ENCODE assay signal across 1 cellular context in the genomic region with DNA sequence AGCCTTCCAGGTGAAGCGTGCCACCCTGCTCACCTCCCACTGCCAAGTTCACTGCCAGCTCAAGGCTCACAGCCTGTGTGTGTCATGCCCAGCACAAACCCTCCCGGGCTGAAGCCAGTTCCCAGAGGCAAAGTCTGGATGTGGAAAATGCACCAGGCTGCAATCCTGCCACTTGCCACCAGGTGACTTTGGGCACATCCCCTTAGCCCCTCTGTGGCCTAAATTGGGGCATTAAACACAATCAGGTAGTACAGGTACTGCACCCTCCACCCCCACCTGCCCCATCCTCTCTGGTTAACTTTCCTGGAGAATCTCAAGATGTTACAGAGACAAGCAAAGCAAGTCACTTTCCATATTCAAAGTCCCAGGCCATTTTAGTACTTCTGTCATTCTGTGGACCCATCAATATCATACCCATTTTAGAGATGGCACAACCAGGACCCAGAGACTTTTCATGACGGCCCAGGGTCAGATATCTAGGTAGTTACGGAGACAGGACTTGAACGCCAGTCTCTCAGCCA.
TF ChIP-seq lines count a peak whose summit lies in the region.

No MANE protein-coding gene starts in this region.

TF ChIP-seq in HepG2, 621 proteins besides CTCF, POLR2A, EP300 and RAD21 (continued from another document):
- TF ChIP-seq ATRX (CRISPR knock-in tag; IDR thresholded peaks at IDR 0.05; ENCODE audit: borderline replicate concordance), result no peak
- no peak for TF ChIP-seq GABPB1 (CRISPR knock-in tag; IDR thresholded peaks at IDR 0.05)
- TF ChIP-seq ZNF350 (CRISPR knock-in tag; IDR thresholded peaks at IDR 0.05; ENCODE audit: borderline replicate concordance, low read depth), result no peak
- no peak for TF ChIP-seq TCF12 (IDR thresholded peaks at IDR 0.05)
- no peak for TF ChIP-seq TCF12 (CRISPR knock-in tag; IDR thresholded peaks at IDR 0.05)
- TF ChIP-seq, protein P1, sequence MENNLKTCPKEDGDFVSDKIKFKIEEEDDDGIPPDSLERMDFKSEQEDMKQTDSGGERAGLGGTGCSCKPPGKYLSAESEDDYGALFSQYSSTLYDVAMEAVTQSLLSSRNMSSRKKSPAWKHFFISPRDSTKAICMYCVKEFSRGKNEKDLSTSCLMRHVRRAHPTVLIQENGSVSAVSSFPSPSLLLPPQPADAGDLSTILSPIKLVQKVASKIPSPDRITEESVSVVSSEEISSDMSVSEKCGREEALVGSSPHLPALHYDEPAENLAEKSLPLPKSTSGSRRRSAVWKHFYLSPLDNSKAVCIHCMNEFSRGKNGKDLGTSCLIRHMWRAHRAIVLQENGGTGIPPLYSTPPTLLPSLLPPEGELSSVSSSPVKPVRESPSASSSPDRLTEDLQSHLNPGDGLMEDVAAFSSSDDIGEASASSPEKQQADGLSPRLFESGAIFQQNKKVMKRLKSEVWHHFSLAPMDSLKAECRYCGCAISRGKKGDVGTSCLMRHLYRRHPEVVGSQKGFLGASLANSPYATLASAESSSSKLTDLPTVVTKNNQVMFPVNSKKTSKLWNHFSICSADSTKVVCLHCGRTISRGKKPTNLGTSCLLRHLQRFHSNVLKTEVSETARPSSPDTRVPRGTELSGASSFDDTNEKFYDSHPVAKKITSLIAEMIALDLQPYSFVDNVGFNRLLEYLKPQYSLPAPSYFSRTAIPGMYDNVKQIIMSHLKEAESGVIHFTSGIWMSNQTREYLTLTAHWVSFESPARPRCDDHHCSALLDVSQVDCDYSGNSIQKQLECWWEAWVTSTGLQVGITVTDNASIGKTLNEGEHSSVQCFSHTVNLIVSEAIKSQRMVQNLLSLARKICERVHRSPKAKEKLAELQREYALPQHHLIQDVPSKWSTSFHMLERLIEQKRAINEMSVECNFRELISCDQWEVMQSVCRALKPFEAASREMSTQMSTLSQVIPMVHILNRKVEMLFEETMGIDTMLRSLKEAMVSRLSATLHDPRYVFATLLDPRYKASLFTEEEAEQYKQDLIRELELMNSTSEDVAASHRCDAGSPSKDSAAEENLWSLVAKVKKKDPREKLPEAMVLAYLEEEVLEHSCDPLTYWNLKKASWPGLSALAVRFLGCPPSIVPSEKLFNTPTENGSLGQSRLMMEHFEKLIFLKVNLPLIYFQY (CRISPR knock-in tag; IDR thresholded peaks at IDR 0.05; ENCODE audit: borderline replicate concordance), result no peak
- TF ChIP-seq ZNF512 (CRISPR knock-in tag; IDR thresholded peaks at IDR 0.05), result no peak
- TF ChIP-seq FIP1L1 (IDR thresholded peaks at IDR 0.05; ENCODE audit: borderline replicate concordance, insufficient read depth, low read depth, low read length), result no peak
- no peak for TF ChIP-seq ARHGAP35 (CRISPR knock-in tag; IDR thresholded peaks at IDR 0.05; ENCODE audit: borderline replicate concordance)
- TF ChIP-seq ZNF343 (CRISPR knock-in tag; IDR thresholded peaks at IDR 0.05), result no peak
- TF ChIP-seq ELF1 (CRISPR knock-in tag; IDR thresholded peaks at IDR 0.05), result no peak
- TF ChIP-seq ZNF629 (CRISPR knock-in tag; conservative IDR thresholded peaks at IDR 0.05), result peak; percentile 80
- 0 out of 2 replicates have a peak, but pooled peaks have one; percentile 23 for TF ChIP-seq HNRNPL (IDR thresholded peaks at IDR 0.05; ENCODE audit: low read depth, low read length)
- no peak for TF ChIP-seq AKAP8 (CRISPR knock-in tag; IDR thresholded peaks at IDR 0.05)
- no peak for TF ChIP-seq ZC3H4 (CRISPR knock-in tag; IDR thresholded peaks at IDR 0.05; ENCODE audit: borderline replicate concordance)
- no peak for TF ChIP-seq ZSCAN25 (CRISPR knock-in tag; IDR thresholded peaks at IDR 0.05)
- TF ChIP-seq, protein P2, sequence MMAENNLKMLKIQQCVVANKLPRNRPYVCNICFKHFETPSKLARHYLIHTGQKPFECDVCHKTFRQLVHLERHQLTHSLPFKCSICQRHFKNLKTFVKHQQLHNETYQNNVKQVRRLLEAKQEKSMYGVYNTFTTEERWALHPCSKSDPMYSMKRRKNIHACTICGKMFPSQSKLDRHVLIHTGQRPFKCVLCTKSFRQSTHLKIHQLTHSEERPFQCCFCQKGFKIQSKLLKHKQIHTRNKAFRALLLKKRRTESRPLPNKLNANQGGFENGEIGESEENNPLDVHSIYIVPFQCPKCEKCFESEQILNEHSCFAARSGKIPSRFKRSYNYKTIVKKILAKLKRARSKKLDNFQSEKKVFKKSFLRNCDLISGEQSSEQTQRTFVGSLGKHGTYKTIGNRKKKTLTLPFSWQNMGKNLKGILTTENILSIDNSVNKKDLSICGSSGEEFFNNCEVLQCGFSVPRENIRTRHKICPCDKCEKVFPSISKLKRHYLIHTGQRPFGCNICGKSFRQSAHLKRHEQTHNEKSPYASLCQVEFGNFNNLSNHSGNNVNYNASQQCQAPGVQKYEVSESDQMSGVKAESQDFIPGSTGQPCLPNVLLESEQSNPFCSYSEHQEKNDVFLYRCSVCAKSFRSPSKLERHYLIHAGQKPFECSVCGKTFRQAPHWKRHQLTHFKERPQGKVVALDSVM (CRISPR knock-in tag; IDR thresholded peaks at IDR 0.05), result no peak
- TF ChIP-seq ZSCAN12 (CRISPR knock-in tag; IDR thresholded peaks at IDR 0.05), result no peak
- TF ChIP-seq, protein P3, sequence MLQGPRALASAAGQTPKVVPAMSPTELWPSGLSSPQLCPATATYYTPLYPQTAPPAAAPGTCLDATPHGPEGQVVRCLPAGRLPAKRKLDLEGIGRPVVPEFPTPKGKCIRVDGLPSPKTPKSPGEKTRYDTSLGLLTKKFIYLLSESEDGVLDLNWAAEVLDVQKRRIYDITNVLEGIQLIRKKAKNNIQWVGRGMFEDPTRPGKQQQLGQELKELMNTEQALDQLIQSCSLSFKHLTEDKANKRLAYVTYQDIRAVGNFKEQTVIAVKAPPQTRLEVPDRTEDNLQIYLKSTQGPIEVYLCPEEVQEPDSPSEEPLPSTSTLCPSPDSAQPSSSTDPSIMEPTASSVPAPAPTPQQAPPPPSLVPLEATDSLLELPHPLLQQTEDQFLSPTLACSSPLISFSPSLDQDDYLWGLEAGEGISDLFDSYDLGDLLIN (CRISPR knock-in tag; IDR thresholded peaks at IDR 0.05; ENCODE audit: borderline replicate concordance), result no peak
- TF ChIP-seq NFE2L2 (IDR thresholded peaks at IDR 0.05; ENCODE audit: low read length), result no peak
- no peak for TF ChIP-seq ZNF326 (CRISPR knock-in tag; IDR thresholded peaks at IDR 0.05; ENCODE audit: borderline replicate concordance)
- TF ChIP-seq, protein P4, sequence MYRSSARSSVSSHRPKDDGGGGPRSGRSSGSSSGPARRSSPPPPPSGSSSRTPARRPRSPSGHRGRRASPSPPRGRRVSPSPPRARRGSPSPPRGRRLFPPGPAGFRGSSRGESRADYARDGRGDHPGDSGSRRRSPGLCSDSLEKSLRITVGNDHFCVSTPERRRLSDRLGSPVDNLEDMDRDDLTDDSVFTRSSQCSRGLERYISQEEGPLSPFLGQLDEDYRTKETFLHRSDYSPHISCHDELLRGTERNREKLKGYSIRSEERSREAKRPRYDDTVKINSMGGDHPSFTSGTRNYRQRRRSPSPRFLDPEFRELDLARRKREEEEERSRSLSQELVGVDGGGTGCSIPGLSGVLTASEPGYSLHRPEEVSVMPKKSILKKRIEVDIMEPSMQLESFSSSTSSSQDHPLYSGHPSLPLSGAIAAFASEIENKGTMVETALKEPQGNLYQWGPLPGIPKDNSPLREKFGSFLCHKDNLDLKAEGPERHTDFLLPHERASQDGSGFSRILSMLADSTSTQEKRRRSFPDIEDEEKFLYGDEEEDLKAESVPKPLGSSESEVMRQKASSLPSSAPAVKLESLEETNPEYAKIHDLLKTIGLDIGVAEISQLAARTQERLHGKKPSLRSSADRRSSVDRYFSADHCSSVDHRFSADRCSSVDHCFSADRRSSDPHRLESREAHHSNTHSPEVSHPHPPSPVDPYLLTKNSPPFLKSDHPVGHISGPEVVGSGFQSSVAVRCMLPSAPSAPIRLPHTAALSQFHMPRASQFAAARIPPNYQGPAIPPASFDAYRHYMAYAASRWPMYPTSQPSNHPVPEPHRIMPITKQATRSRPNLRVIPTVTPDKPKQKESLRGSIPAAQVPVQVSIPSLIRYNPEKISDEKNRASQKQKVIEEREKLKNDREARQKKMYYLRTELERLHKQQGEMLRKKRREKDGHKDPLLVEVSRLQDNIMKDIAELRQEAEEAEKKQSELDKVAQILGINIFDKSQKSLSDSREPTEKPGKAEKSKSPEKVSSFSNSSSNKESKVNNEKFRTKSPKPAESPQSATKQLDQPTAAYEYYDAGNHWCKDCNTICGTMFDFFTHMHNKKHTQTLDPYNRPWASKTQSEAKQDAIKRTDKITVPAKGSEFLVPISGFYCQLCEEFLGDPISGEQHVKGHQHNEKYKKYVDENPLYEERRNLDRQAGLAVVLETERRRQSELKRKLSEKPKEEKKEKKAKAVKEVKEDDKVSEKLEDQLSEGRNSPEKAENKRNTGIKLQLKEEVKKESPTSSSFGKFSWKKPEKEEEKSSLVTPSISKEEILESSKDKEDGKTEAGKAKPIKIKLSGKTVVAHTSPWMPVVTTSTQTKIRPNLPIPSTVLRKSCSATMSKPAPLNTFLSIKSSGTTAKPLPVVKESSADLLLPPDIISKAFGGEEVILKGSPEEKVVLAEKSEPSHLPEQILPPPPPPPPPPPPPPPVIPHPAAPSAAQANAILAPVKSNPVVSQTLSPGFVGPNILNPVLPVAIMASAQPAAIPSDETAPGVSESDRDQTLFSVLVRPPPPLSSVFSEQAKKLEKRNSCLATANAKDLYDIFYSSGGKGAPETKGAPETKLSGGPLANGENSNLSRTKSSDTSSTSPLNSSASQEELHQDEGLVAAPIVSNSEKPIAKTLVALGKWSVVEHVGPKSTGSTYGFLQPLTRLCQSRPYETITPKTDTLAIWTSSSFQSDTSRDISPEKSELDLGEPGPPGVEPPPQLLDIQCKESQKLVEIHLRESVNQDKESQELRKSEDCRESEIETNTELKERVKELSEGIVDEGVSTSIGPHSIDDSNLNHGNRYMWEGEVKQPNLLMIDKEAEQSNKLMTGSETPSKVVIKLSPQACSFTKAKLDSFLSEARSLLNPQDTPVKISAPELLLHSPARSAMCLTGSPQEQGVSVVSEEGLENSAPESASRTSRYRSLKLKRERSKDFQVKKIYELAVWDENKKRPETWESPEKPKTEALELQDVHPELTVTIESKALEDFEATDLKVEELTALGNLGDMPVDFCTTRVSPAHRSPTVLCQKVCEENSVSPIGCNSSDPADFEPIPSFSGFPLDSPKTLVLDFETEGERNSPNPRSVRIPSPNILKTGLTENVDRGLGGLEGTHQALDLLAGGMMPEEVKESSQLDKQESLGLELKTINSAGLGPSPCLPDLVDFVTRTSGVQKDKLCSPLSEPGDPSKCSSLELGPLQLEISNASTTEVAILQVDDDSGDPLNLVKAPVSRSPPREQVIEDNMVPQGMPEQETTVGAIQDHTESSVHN (CRISPR knock-in tag; IDR thresholded peaks at IDR 0.05), result no peak
- TF ChIP-seq, protein P5, sequence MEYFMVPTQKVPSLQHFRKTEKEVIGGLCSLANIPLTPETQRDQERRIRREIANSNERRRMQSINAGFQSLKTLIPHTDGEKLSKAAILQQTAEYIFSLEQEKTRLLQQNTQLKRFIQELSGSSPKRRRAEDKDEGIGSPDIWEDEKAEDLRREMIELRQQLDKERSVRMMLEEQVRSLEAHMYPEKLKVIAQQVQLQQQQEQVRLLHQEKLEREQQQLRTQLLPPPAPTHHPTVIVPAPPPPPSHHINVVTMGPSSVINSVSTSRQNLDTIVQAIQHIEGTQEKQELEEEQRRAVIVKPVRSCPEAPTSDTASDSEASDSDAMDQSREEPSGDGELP (IDR thresholded peaks at IDR 0.05; ENCODE audit: borderline replicate concordance, low read depth), result no peak
- TF ChIP-seq MEF2D (CRISPR knock-in tag; IDR thresholded peaks at IDR 0.05), result no peak
- 0 out of 2 replicates have a peak, but pooled peaks have one; percentile 14 for TF ChIP-seq RXRA (CRISPR knock-in tag; IDR thresholded peaks at IDR 0.05)
- no peak for TF ChIP-seq KLF16 (CRISPR knock-in tag; IDR thresholded peaks at IDR 0.05)
- TF ChIP-seq ZNF616 (CRISPR knock-in tag; IDR thresholded peaks at IDR 0.05; ENCODE audit: low read depth), result no peak
- TF ChIP-seq, protein P6, sequence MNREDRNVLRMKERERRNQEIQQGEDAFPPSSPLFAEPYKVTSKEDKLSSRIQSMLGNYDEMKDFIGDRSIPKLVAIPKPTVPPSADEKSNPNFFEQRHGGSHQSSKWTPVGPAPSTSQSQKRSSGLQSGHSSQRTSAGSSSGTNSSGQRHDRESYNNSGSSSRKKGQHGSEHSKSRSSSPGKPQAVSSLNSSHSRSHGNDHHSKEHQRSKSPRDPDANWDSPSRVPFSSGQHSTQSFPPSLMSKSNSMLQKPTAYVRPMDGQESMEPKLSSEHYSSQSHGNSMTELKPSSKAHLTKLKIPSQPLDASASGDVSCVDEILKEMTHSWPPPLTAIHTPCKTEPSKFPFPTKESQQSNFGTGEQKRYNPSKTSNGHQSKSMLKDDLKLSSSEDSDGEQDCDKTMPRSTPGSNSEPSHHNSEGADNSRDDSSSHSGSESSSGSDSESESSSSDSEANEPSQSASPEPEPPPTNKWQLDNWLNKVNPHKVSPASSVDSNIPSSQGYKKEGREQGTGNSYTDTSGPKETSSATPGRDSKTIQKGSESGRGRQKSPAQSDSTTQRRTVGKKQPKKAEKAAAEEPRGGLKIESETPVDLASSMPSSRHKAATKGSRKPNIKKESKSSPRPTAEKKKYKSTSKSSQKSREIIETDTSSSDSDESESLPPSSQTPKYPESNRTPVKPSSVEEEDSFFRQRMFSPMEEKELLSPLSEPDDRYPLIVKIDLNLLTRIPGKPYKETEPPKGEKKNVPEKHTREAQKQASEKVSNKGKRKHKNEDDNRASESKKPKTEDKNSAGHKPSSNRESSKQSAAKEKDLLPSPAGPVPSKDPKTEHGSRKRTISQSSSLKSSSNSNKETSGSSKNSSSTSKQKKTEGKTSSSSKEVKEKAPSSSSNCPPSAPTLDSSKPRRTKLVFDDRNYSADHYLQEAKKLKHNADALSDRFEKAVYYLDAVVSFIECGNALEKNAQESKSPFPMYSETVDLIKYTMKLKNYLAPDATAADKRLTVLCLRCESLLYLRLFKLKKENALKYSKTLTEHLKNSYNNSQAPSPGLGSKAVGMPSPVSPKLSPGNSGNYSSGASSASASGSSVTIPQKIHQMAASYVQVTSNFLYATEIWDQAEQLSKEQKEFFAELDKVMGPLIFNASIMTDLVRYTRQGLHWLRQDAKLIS (CRISPR knock-in tag; IDR thresholded peaks at IDR 0.05), result no peak
- TF ChIP-seq NR1H2 (CRISPR knock-in tag; IDR thresholded peaks at IDR 0.05; ENCODE audit: borderline replicate concordance, low read depth), result no peak
- no peak for TF ChIP-seq POLR2G (IDR thresholded peaks at IDR 0.05; ENCODE audit: low read depth, low read length)
- TF ChIP-seq MED13 (CRISPR knock-in tag; IDR thresholded peaks at IDR 0.05), result no peak
- no peak for TF ChIP-seq SP4 (CRISPR knock-in tag; IDR thresholded peaks at IDR 0.05)
- TF ChIP-seq CEBPG (CRISPR knock-in tag; IDR thresholded peaks at IDR 0.05), result no peak
